ENCODE assay signal across 25 cellular contexts in genomic region chr2:1766400-1766799, GRCh38. TPM values are rescaled to one million over a fixed set of nuclear protein-coding genes. Genes with fewer than 3 reads are reported as not detected.
A peak's percentile ranks its signal among the peaks of the same experiment; 100 is the strongest.
DNase-seq lines count a peak whose midpoint lies in the region; ATAC-seq and TF ChIP-seq lines count a peak whose summit lies in the region.
"Had no signal": no experiment of that assay in that cellular context is flagged by ENCODE, and none has a peak within 500 bp of the region (broad histone marks: within the 10 kb centered on the region; RNA-seq: fewer than 3 reads in every experiment).

No MANE protein-coding gene starts in this region.

- no peak overlapping the region for H3K4me3 ChIP-seq in SK-N-SH (ENCODE audit: low read depth in 2 of 2, low read length in 1 of 2)
- no peak overlapping the region for H3K4me3 ChIP-seq in PC-3 (ENCODE audit: low read length)
- H3K4me3 ChIP-seq: breast epithelium, colonic mucosa, hepatocyte, sigmoid colon had no signal

- intact Hi-C loops in PC-3 (cut with micrococcal nuclease), result loop anchor here (5.0 kb wide), 1 partner anchor 214 kb away; no protein-coding TSS in a partner anchor

- POLR2A ChIA-PET in SK-N-SH (lab: Yijun Ruan, JAX), result no interaction called here
- POLR2A ChIA-PET in PC-3 (lab: Charles Lee; ENCODE audit: unreplicated experiment), result no interaction called here

- H4K20me1 ChIP-seq in SK-N-SH (ENCODE audit: insufficient read depth) (no peaks in the 10 kb centered on the region), PC-3 (ENCODE audit: low read length) (no peaks in the 10 kb centered on the region)

- no peak for DNase-seq in SK-N-SH
- no peak for DNase-seq in PC-3
- DNase-seq in islet precursor cell, result peak; percentile 85
- DNase-seq in NCI-H146 treated with DMSO at 0.1 percent for 48 hours (lab: John Stamatoyannopoulos, UW; ENCODE audit: unreplicated experiment), result no peak
- DNase-seq: activated B cell treated with CpG ODN at 0.5 μM for 24 hours; activated CD4-positive, alpha-beta memory T cell treated with anti-CD3 and anti-CD28 coated beads for 36 hours; activated CD8-positive, alpha-beta memory T cell treated with anti-CD3 and anti-CD28 coated beads, Interleukin-2, amount 50 U/mL, for 48 hours; activated gamma-delta T cell; AML-193; colonic mucosa; effector memory CD4-positive, alpha-beta T cell; NCI-H1436 treated with DMSO at 0.1 percent for 48 hours; NCI-H2171; NCI-H524; sigmoid colon; T-helper 9 cell had no signal

- TF ChIP-seq CTCF in SK-N-SH (IDR thresholded peaks at IDR 0.05) (no peak), PC-3 (conservative IDR thresholded peaks at IDR 0.05; ENCODE audit: low read depth, low read length) (no peak)

- no peaks in the 10 kb centered on the region for H3K79me2 ChIP-seq in SK-N-SH (ENCODE audit: insufficient read depth)
- H3K79me2 ChIP-seq in PC-3 (ENCODE audit: low read length), result no peaks in the 10 kb centered on the region
- H3K79me2 ChIP-seq: hepatocyte had no signal

- no peaks in the 10 kb centered on the region for H3K36me3 Mint-ChIP-seq in stimulated activated memory B cell treated with anti-CD40 and anti-IgM and Interleukin-4, amounts not matched to agents 10 μg/mL and 1 μg/mL and 100 μg/mL, for 72 hours
- H3K36me3 Mint-ChIP-seq: activated CD4-positive, alpha-beta memory T cell treated with anti-CD3 and anti-CD28 coated beads for 36 hours; CD8-positive, alpha-beta memory T cell; type B pancreatic cell had no signal

- H3K9me3 ChIP-seq in SK-N-SH (no peaks in the 10 kb centered on the region), PC-3 (ENCODE audit: low read length) (no peaks in the 10 kb centered on the region)
- H3K9me3 ChIP-seq: breast epithelium, colonic mucosa, sigmoid colon had no signal

- H3K36me3 ChIP-seq in SK-N-SH (replicated peaks in 1 of 2; ENCODE audit: control insufficient read depth in 1 of 2, insufficient read depth in 2 of 2, low read length in 1 of 2) (no peaks in the 10 kb centered on the region), PC-3 (ENCODE audit: low read depth, low read length) (no peaks in the 10 kb centered on the region)
- H3K36me3 ChIP-seq: breast epithelium, colonic mucosa, sigmoid colon had no signal

- TF ChIP-seq EP300 in SK-N-SH (IDR thresholded peaks at IDR 0.05; ENCODE audit: borderline replicate concordance in 1 of 2, low read depth in 1 of 2, low read length in 1 of 2), result no peak

- H3F3A ChIP-seq in SK-N-SH (replicated peaks; ENCODE audit: insufficient read depth) (no peaks in the 10 kb centered on the region), PC-3 (ENCODE audit: low read length, unreplicated experiment) (no peaks in the 10 kb centered on the region)

- BruUV-seq in PC-3 (replicated peaks; lab: Mats Ljungman, UMichigan), result no TSS peak

- CTCF ChIA-PET in SK-N-SH (lab: Yijun Ruan, JAX), result interaction anchor here (0.6 to 8.8 kb wide), 8 partner anchors 8 to 531 kb away, joined by 3 to 122 read pairs (median 4); no protein-coding TSS in a partner anchor
- CTCF ChIA-PET in PC-3 (lab: Charles Lee), result no interaction called here

- no peaks in the 10 kb centered on the region for H3K4me1 Mint-ChIP-seq in stimulated activated memory B cell treated with anti-CD40 and anti-IgM and Interleukin-4, amounts not matched to agents 10 μg/mL and 1 μg/mL and 100 μg/mL, for 72 hours
- H3K4me1 Mint-ChIP-seq: activated B cell treated with CpG ODN at 0.5 μM for 24 hours; CD8-positive, alpha-beta memory T cell had no signal

- H3K9ac ChIP-seq in SK-N-SH (no peak overlapping the region), PC-3 (ENCODE audit: low read length) (no peak overlapping the region)

- H2AFZ ChIP-seq in SK-N-SH (ENCODE audit: low read depth) (no peak overlapping the region), PC-3 (ENCODE audit: low read length) (no peak overlapping the region)
- H2AFZ ChIP-seq: hepatocyte had no signal

- H3K9me2 ChIP-seq in SK-N-SH (no peaks in the 10 kb centered on the region), PC-3 (replicated peaks; ENCODE audit: low read length) (no peaks in the 10 kb centered on the region)

- H3K27me3 Mint-ChIP-seq in stimulated activated memory B cell treated with anti-CD40 and anti-IgM and Interleukin-4, amounts not matched to agents 10 μg/mL and 1 μg/mL and 100 μg/mL, for 72 hours, result no peaks in the 10 kb centered on the region

- H3K27me3 ChIP-seq in SK-N-SH (ENCODE audit: insufficient read depth) (no peaks in the 10 kb centered on the region; the same call in 1 of the 2 replicates), PC-3 (ENCODE audit: low read length) (no peaks in the 10 kb centered on the region)
- H3K27me3 ChIP-seq: breast epithelium, colonic mucosa, hepatocyte, sigmoid colon had no signal

- no peak overlapping the region for H3K4me2 ChIP-seq in SK-N-SH
- no peak overlapping the region for H3K4me2 ChIP-seq in PC-3 (ENCODE audit: low read length)
- H3K4me2 ChIP-seq: hepatocyte had no signal

- H3K4me3 Mint-ChIP-seq in stimulated activated memory B cell treated with anti-CD40 and anti-IgM and Interleukin-4, amounts not matched to agents 10 μg/mL and 1 μg/mL and 100 μg/mL, for 72 hours, result no peak overlapping the region
- H3K4me3 Mint-ChIP-seq: activated B cell treated with CpG ODN at 0.5 μM for 24 hours; activated CD4-positive, alpha-beta memory T cell treated with anti-CD3 and anti-CD28 coated beads for 36 hours; CD8-positive, alpha-beta memory T cell; type B pancreatic cell had no signal

- WGBS in SK-N-SH (ENCODE audit: low lambda C conversion rate), result 72% methylated on average over 5 of the region's 7 CpGs

- peaks cover 2% of the 10 kb centered on the region for H3K9me3 Mint-ChIP-seq in stimulated activated memory B cell treated with anti-CD40 and anti-IgM and Interleukin-4, amounts not matched to agents 10 μg/mL and 1 μg/mL and 100 μg/mL, for 72 hours
- H3K9me3 Mint-ChIP-seq: type B pancreatic cell had no signal

- H3K4me1 ChIP-seq in SK-N-SH (ENCODE audit: control insufficient read depth in 1 of 2, insufficient read depth in 2 of 2, low read depth in 1 of 2, low read length in 1 of 2) (no peaks in the 10 kb centered on the region), PC-3 (ENCODE audit: insufficient read depth, low read length) (no peaks in the 10 kb centered on the region; the same call in 1 of the 2 replicates)
- H3K4me1 ChIP-seq: breast epithelium, colonic mucosa, sigmoid colon had no signal

- H3K27ac ChIP-seq in SK-N-SH (ENCODE audit: low read depth in 2 of 2, low read length in 1 of 2), result no peak overlapping the region
- H3K27ac ChIP-seq in PC-3 (ENCODE audit: low read length), result no peak overlapping the region
- H3K27ac ChIP-seq: breast epithelium, colonic mucosa, hepatocyte, sigmoid colon had no signal

- peak; percentile 50; the same call in 2 of the 3 replicates for ATAC-seq in SK-N-SH treated with all-trans-retinoic acid at 6 μM for 48 hours
- peak; percentile 34; the same call in 1 of the 2 replicates for ATAC-seq in PC-3
- peak; percentile 36 for ATAC-seq in stimulated activated memory B cell treated with anti-CD40 and anti-IgM and Interleukin-4, amounts not matched to agents 10 μg/mL and 1 μg/mL and 100 μg/mL, for 72 hours
- ATAC-seq in HG03045 (IDR thresholded peaks at IDR 0.05; ENCODE audit: unreplicated experiment), result no peak
- no peak for ATAC-seq in esophagus mucosa

- TF ChIP-seq RAD21 in SK-N-SH (IDR thresholded peaks at IDR 0.05; ENCODE audit: low read length), result no peak

- no peak overlapping the region for H3K27ac Mint-ChIP-seq in stimulated activated memory B cell treated with anti-CD40 and anti-IgM and Interleukin-4, amounts not matched to agents 10 μg/mL and 1 μg/mL and 100 μg/mL, for 72 hours
- H3K27ac Mint-ChIP-seq: activated B cell treated with CpG ODN at 0.5 μM for 24 hours; activated CD4-positive, alpha-beta memory T cell treated with anti-CD3 and anti-CD28 coated beads for 36 hours; CD8-positive, alpha-beta memory T cell; progenitor cell of endocrine pancreas; type B pancreatic cell had no signal

TF ChIP-seq in SK-N-SH treated with all-trans-retinoic acid at 6 μM for 48 hours, 23 proteins besides CTCF, POLR2A, EP300 and RAD21 (continues in another document):
- no peak for TF ChIP-seq ZNF70 (CRISPR knock-in tag; IDR thresholded peaks at IDR 0.05)
- TF ChIP-seq ESRRG (CRISPR knock-in tag; IDR thresholded peaks at IDR 0.05), result no peak
- TF ChIP-seq ZNF565 (CRISPR knock-in tag; conservative IDR thresholded peaks at IDR 0.05; ENCODE audit: low read depth), result no peak
- TF ChIP-seq SNAI2 (CRISPR knock-in tag; IDR thresholded peaks at IDR 0.05), result no peak
- no peak for TF ChIP-seq ZFP3 (CRISPR knock-in tag; IDR thresholded peaks at IDR 0.05)
- no peak for TF ChIP-seq ZNF8 (CRISPR knock-in tag; IDR thresholded peaks at IDR 0.05)
- TF ChIP-seq GLIS3 (CRISPR knock-in tag; IDR thresholded peaks at IDR 0.05), result no peak

TF ChIP-seq in SK-N-SH, 30 proteins besides CTCF, POLR2A, EP300 and RAD21 (continues in another document):
- TF ChIP-seq TEAD4 (IDR thresholded peaks at IDR 0.05; ENCODE audit: borderline replicate concordance, insufficient read depth) (no peak), FOXJ3 (CRISPR knock-in tag; IDR thresholded peaks at IDR 0.05) (no peak), IRF3 (IDR thresholded peaks at IDR 0.05; ENCODE audit: low read depth, low read length) (no peak), RXRA (IDR thresholded peaks at IDR 0.05; ENCODE audit: borderline replicate concordance, low read depth) (no peak), USF1 (IDR thresholded peaks at IDR 0.05; ENCODE audit: borderline replicate concordance, low read depth) (no peak), MEF2A (IDR thresholded peaks at IDR 0.05; ENCODE audit: borderline replicate concordance, low read depth) (no peak), NRF1 (IDR thresholded peaks at IDR 0.05; ENCODE audit: low read depth, low read length) (no peak), SIN3A (IDR thresholded peaks at IDR 0.05; ENCODE audit: borderline replicate concordance, low read depth, low read length) (no peak)

RNA-seq across cellular contexts. Expression of gene PXDN, which starts 22.1 kb away (rescaled TPM):
- 76.8 and 146 TPM in 2 replicates for polyA plus RNA-seq in SK-N-SH (2012; rRNA removed)
- 105 and 143 TPM in 2 replicates for polyA plus RNA-seq in SK-N-SH (2012; cell fraction: cytosol; rRNA removed)
- 193 and 256 TPM in 2 replicates for polyA plus RNA-seq in SK-N-SH (2012; cell fraction: nucleus; rRNA removed)
- total RNA-seq in PC-3 (2014; rRNA removed), result 125 and 155 TPM in 2 replicates
- total RNA-seq in esophagus mucosa, result 7.1 TPM
- total RNA-seq: activated CD4-positive, alpha-beta memory T cell treated with anti-CD3 and anti-CD28 coated beads for 36 hours had no signal

Comparison
In these comparisons a context has a peak if more than half of its experiments do, and no peak if none do; other contexts are left out.
1. ATAC-seq: peak in SK-N-SH treated with all-trans-retinoic acid at 6 μM for 48 hours (single experiment), PC-3 (single experiment) and stimulated activated memory B cell treated with anti-CD40 and anti-IgM and Interleukin-4, amounts not matched to agents 10 μg/mL and 1 μg/mL and 100 μg/mL, for 72 hours (single experiment); none in HG03045 (single experiment) and esophagus mucosa (single experiment).
2. RNA of gene PXDN, which starts 22.1 kb away (total RNA-seq): 125 to 155 TPM in PC-3; 7.1 TPM in esophagus mucosa (single experiment); every median in the first group is over 10 times any median in the second.